8 cellular contexts compared by ENCODE assay signal in genomic region chr2:168890006-168890782, GRCh38. TPM values are rescaled to one million over a fixed set of nuclear protein-coding genes. Genes with fewer than 3 reads are reported as not detected.
A peak's percentile ranks its signal among the peaks of the same experiment; 100 is the strongest.
DNase-seq lines count a peak whose midpoint lies in the region; ATAC-seq and TF ChIP-seq lines count a peak whose summit lies in the region.

Gene SPC25 (minus strand): TSS chr2:168890430. CDS start chr2:168889519, 911 bp downstream.

- TF ChIP-seq POLR2A in transverse colon (IDR thresholded peaks at IDR 0.05), result no peak

- H3K9me3 Mint-ChIP-seq in activated naive CD8-positive, alpha-beta T cell treated with anti-CD3 and anti-CD28 coated beads for 36 hours, result no peaks in the 10 kb centered on the region

- peak within 1 kb of the TSS; percentile 95 for H3K9ac ChIP-seq in SU-DHL-6 (ENCODE audit: low read length)
- no peak within 1 kb of the TSS for H3K9ac ChIP-seq in parathyroid adenoma

- H3K9me2 ChIP-seq in SU-DHL-6 (replicated peaks; ENCODE audit: insufficient read depth, low read length), result no peaks in the 10 kb centered on the region

- H3K4me3 ChIP-seq in GM12865 (ENCODE audit: low read depth, low read length) (peak within 1 kb of the TSS; percentile 88), SU-DHL-6 (ENCODE audit: insufficient read depth, low read length, poor library complexity, severe bottlenecking) (peak within 1 kb of the TSS; percentile 94), cardiac muscle cell (peak within 1 kb of the TSS; percentile 47), parathyroid adenoma (ENCODE audit: low read depth, low read length) (peak within 1 kb of the TSS; percentile 72), transverse colon (peak within 1 kb of the TSS in 3 of 4 donors; percentile 42 to 69 (median 52))

- in situ Hi-C loops in transverse colon (cut with MboI; ENCODE audit: low pct_ligation_motif_present in 1 of 4, low pct_unique_long_range_greater_than_20kb in 1 of 4, low sequenced_read_pairs in 3 of 4), result no loop called here

- peaks cover 26% of the 10 kb centered on the region for H3K36me3 Mint-ChIP-seq in activated naive CD8-positive, alpha-beta T cell treated with anti-CD3 and anti-CD28 coated beads for 36 hours

- H3K36me3 ChIP-seq in SU-DHL-6 (ENCODE audit: low read length) (peaks cover 4% of the 10 kb centered on the region; the same call in 1 of the 2 replicates), cardiac muscle cell (no peaks in the 10 kb centered on the region), parathyroid adenoma (ENCODE audit: control insufficient read depth, insufficient read depth, low read length) (no peaks in the 10 kb centered on the region), transverse colon (no peaks in the 10 kb centered on the region)

- H3K9me3 ChIP-seq in SU-DHL-6 (ENCODE audit: insufficient read depth, low read length) (no peaks in the 10 kb centered on the region), cardiac muscle cell (ENCODE audit: low read depth) (no peaks in the 10 kb centered on the region), parathyroid adenoma (ENCODE audit: control insufficient read depth, low read length) (no peaks in the 10 kb centered on the region), transverse colon (no peaks in the 10 kb centered on the region)

- peaks cover 32% of the 10 kb centered on the region for H3K79me2 ChIP-seq in SU-DHL-6 (ENCODE audit: insufficient read depth, low read length)
- H3K79me2 ChIP-seq in parathyroid adenoma, result no peaks in the 10 kb centered on the region

- intact Hi-C loops in transverse colon (cut with DNase I; ENCODE audit: low total_unique reads), result no loop called here

- no peak for TF ChIP-seq CTCF in GM12865 (IDR thresholded peaks at IDR 0.05; ENCODE audit: insufficient read depth, low read depth, low read length, missing control alignments)
- no peak for TF ChIP-seq CTCF in SU-DHL-6 (IDR thresholded peaks at IDR 0.05; ENCODE audit: insufficient read depth, low read length, poor library complexity, severe bottlenecking)
- TF ChIP-seq CTCF in cardiac muscle cell (IDR thresholded peaks at IDR 0.05; ENCODE audit: low read depth, low read length), result no peak
- no peak for TF ChIP-seq CTCF in parathyroid adenoma (IDR thresholded peaks at IDR 0.05)
- peak in 2 of 5 experiments; percentile 41 to 47 for TF ChIP-seq CTCF in transverse colon (IDR thresholded peaks at IDR 0.05)

- H3K4me3 Mint-ChIP-seq in activated naive CD8-positive, alpha-beta T cell treated with anti-CD3 and anti-CD28 coated beads for 36 hours, result peak within 1 kb of the TSS; percentile 93

- no peaks in the 10 kb centered on the region for H4K20me1 ChIP-seq in SU-DHL-6 (ENCODE audit: low read depth, low read length)

- H3K4me1 ChIP-seq in cardiac muscle cell (ENCODE audit: low read depth), result no peaks in the 10 kb centered on the region
- H3K4me1 ChIP-seq in parathyroid adenoma, result peaks cover 4% of the 10 kb centered on the region
- H3K4me1 ChIP-seq in transverse colon, result peaks cover 0 to 12% (median 7%) of the 10 kb centered on the region in 4 donors

- peak within 1 kb of the TSS; percentile 78 for H3K4me2 ChIP-seq in SU-DHL-6 (ENCODE audit: low read depth, low read length, poor library complexity, severe bottlenecking)
- H3K4me2 ChIP-seq in parathyroid adenoma (ENCODE audit: low read length), result peak within 1 kb of the TSS; percentile 96

- DNase-seq in GM12865 (ENCODE audit: low read depth) (peak; percentile 94), NCI-H1105 treated with DMSO at 0.1 percent for 48 hours (lab: John Stamatoyannopoulos, UW) (peak; percentile 94), cardiac muscle cell (ENCODE audit: low read depth in 1 of 2, low spot score in 1 of 2) (peak; percentile 91 to 94), transverse colon (peak; percentile 88)
- DNase-seq in activated naive CD8-positive, alpha-beta T cell treated with anti-CD3 and anti-CD28 coated beads for 36 hours, result peak; percentile 88

- H2AFZ ChIP-seq in SU-DHL-6 (ENCODE audit: low read depth, low read length, severe bottlenecking), result peak within 1 kb of the TSS; percentile 96
- H2AFZ ChIP-seq in parathyroid adenoma, result peak within 1 kb of the TSS; percentile 79

- peak; percentile 100 for ATAC-seq in HG02678 (IDR thresholded peaks at IDR 0.05; ENCODE audit: unreplicated experiment)

- H3F3A ChIP-seq in SU-DHL-6 (ENCODE audit: insufficient read depth), result no peaks in the 10 kb centered on the region

- H3K4me1 Mint-ChIP-seq in activated naive CD8-positive, alpha-beta T cell treated with anti-CD3 and anti-CD28 coated beads for 36 hours, result peaks cover 13% of the 10 kb centered on the region

- 1 to 3% methylated on average over 4 to 38 of the region's 38 CpGs for WGBS in transverse colon (ENCODE audit: low coverage in 1 of 2), 2 donors

- no peak for TF ChIP-seq EP300 in transverse colon (IDR thresholded peaks at IDR 0.05; ENCODE audit: low read depth)

- peak within 1 kb of the TSS; percentile 56 for H3K27ac ChIP-seq in SU-DHL-6 (ENCODE audit: low read depth, low read length)
- H3K27ac ChIP-seq in cardiac muscle cell, result no peak within 1 kb of the TSS
- no peak within 1 kb of the TSS for H3K27ac ChIP-seq in parathyroid adenoma
- no peak within 1 kb of the TSS for H3K27ac ChIP-seq in transverse colon

- H3K27me3 ChIP-seq in SU-DHL-6 (ENCODE audit: low read length) (no peaks in the 10 kb centered on the region), cardiac muscle cell (no peaks in the 10 kb centered on the region), parathyroid adenoma (ENCODE audit: control insufficient read depth, insufficient read depth, low read length) (no peaks in the 10 kb centered on the region), transverse colon (no peaks in the 10 kb centered on the region)

- peak within 1 kb of the TSS; percentile 85 for H3K27ac Mint-ChIP-seq in activated naive CD8-positive, alpha-beta T cell treated with anti-CD3 and anti-CD28 coated beads for 36 hours

- peaks cover 21% of the 10 kb centered on the region for H3K27me3 Mint-ChIP-seq in activated naive CD8-positive, alpha-beta T cell treated with anti-CD3 and anti-CD28 coated beads for 36 hours

RNA-seq across cellular contexts. Expression of gene SPC25, which starts in this region (rescaled TPM):
- 10 to 100 TPM; 33.7 to 37.1 TPM for total RNA-seq in activated naive CD8-positive, alpha-beta T cell treated with anti-CD3 and anti-CD28 coated beads for 36 hours
- total RNA-seq in cardiac muscle cell (3.3 and 10.1 TPM in 2 replicates), transverse colon (10 to 100 TPM in 1 of 4 donors, 1 to 10 TPM in 1, not detected in 2; 2.5 to 10.5 TPM)
- 12.0 and 33.6 TPM in 2 replicates for polyA plus RNA-seq in cardiac muscle cell
